ENCODE assay signal across 8 cellular contexts in genomic region chr1:111448482-111448917, GRCh38. TPM values are rescaled to one million over a fixed set of nuclear protein-coding genes. Genes with fewer than 3 reads are reported as not detected.
A peak's percentile ranks its signal among the peaks of the same experiment; 100 is the strongest.
DNase-seq lines count a peak whose midpoint lies in the region; ATAC-seq and TF ChIP-seq lines count a peak whose summit lies in the region.

No MANE protein-coding gene starts in this region.

- H3K27ac ChIP-seq in caudate nucleus (ENCODE audit: low read depth, low read length): peak overlapping the region; percentile 36
- peak overlapping the region; percentile 81 to 84 for H3K27ac ChIP-seq in lung (ENCODE audit: low read depth in 1 of 2, low read length in 1 of 2)
- H3K27ac ChIP-seq in suprapubic skin: peak overlapping the region; percentile 80

- DNase-seq in HEK293T (ENCODE audit: extremely low spot score) (peak; percentile 23), RPMI8226 (peak; percentile 12), caudate nucleus (lab: John Stamatoyannopoulos, UW) (peak in 8 of 61 donors; percentile 5 to 42 (median 24)), lung (ENCODE audit: low spot score) (peak; percentile 29), suprapubic skin (ENCODE audit: low spot score in 2 of 2) (no peak), 8988T (no peak), NCI-H345 treated with DMSO at 0.1 percent for 48 hours (lab: John Stamatoyannopoulos, UW; ENCODE audit: unreplicated experiment) (no peak)

- H3K36me3 ChIP-seq in lung (ENCODE audit: control insufficient read depth in 2 of 2, insufficient read depth in 2 of 2, low read length in 2 of 2) (peaks cover 14 to 17% of the 10 kb centered on the region in 2 donors), suprapubic skin (peaks cover 15% of the 10 kb centered on the region)

- 1 to 2% methylated on average over 21 to 25 of the region's 25 CpGs for WGBS in lung, 2 donors
- WGBS in suprapubic skin: 2% methylated on average over 7 of the region's 25 CpGs

- CTCF ChIA-PET in HEK293T (lab: Yijun Ruan, JAX): no interaction called here

- H3K27me3 ChIP-seq in lung (ENCODE audit: control insufficient read depth, insufficient read depth): no peaks in the 10 kb centered on the region
- H3K27me3 ChIP-seq in suprapubic skin: no peaks in the 10 kb centered on the region

- H3K9me3 ChIP-seq in lung (ENCODE audit: control insufficient read depth in 2 of 2, insufficient read depth in 1 of 2, low read length in 1 of 2) (no peaks in the 10 kb centered on the region), suprapubic skin (no peaks in the 10 kb centered on the region)

- no peak for TF ChIP-seq POLR2A in suprapubic skin (IDR thresholded peaks at IDR 0.05)

- POLR2A ChIA-PET in HEK293T (lab: Yijun Ruan, JAX): interaction anchor here (0.7 to 1.8 kb wide), 4 partner anchors 11 to 307 kb away, joined by 3 to 10 read pairs (median 4); partner anchors contain the start of gene DDX20

- H3K4me3 ChIP-seq in GM08714 (ENCODE audit: low read length) (peak overlapping the region; percentile 80), lung (peak overlapping the region; percentile 86), suprapubic skin (peak overlapping the region; percentile 70)

- ATAC-seq in lung (ENCODE audit: insufficient read depth, low FRiP score): peak; percentile 9

- TF ChIP-seq EP300 in suprapubic skin (IDR thresholded peaks at IDR 0.05): no peak

- TF ChIP-seq CTCF in lung (IDR thresholded peaks at IDR 0.05; ENCODE audit: control extremely low read depth, extremely low read depth) (no peak), suprapubic skin (IDR thresholded peaks at IDR 0.05) (no peak)

- H3K4me1 ChIP-seq in lung (ENCODE audit: control insufficient read depth in 2 of 2, insufficient read depth in 2 of 2, low read length in 2 of 2) (peaks cover 2 to 31% of the 10 kb centered on the region in 2 donors), suprapubic skin (peaks cover 42% of the 10 kb centered on the region)

TF ChIP-seq in HEK293T, 16 proteins besides CTCF, POLR2A, EP300 and RAD21:
- TF ChIP-seq CTBP1 (IDR thresholded peaks at IDR 0.05; ENCODE audit: borderline replicate concordance) (no peak), TARDBP (IDR thresholded peaks at IDR 0.05) (no peak), SUZ12 (IDR thresholded peaks at IDR 0.05) (no peak), NFRKB (IDR thresholded peaks at IDR 0.05) (no peak), FOXM1 (IDR thresholded peaks at IDR 0.05; ENCODE audit: borderline replicate concordance) (no peak), PKNOX1 (IDR thresholded peaks at IDR 0.05) (no peak), ARNT (IDR thresholded peaks at IDR 0.05) (no peak), SP1 (IDR thresholded peaks at IDR 0.05) (no peak), LEF1 (IDR thresholded peaks at IDR 0.05; ENCODE audit: borderline replicate concordance) (no peak), BHLHE40 (IDR thresholded peaks at IDR 0.05; ENCODE audit: borderline replicate concordance) (no peak), FOXK2 (IDR thresholded peaks at IDR 0.05) (no peak), FOXA1 (IDR thresholded peaks at IDR 0.05) (no peak), L3MBTL2 (conservative IDR thresholded peaks at IDR 0.05) (no peak), ZNF384 (IDR thresholded peaks at IDR 0.05) (no peak), HDGF (IDR thresholded peaks at IDR 0.05; ENCODE audit: borderline replicate concordance) (no peak), ELF4 (IDR thresholded peaks at IDR 0.05) (no peak)
TF ChIP-seq in HEK293T: peak in this region for 0.

RNA-seq across cellular contexts. Expression of gene WDR77, which starts 0.6 kb away (rescaled TPM):
- total RNA-seq in lung (10 to 100 TPM; 21.4 to 36.8 TPM), suprapubic skin (10 to 100 TPM; 22.8 to 34.7 (median 33.4) TPM)
- polyA plus RNA-seq in lung: 10 to 100 TPM; 21.3 to 37.1 TPM

RNA-seq across cellular contexts. Expression of gene ATP5PB, which starts 0.8 kb away (rescaled TPM):
- total RNA-seq in lung (100 to 1,000 TPM; 194 to 200 TPM), suprapubic skin (100 to 1,000 TPM in 3 of 4 donors, 10 to 100 TPM in 1; 79.6 to 154 (median 140) TPM)
- polyA plus RNA-seq in lung: 100 to 1,000 TPM; 206 to 256 TPM

RNA-seq across cellular contexts. Expression of gene OVGP1, which starts 21.0 kb away (rescaled TPM):
- total RNA-seq in lung (1 to 10 TPM; 1.6 to 3.6 TPM), suprapubic skin (10 to 100 TPM in 1 of 4 donors, 1 to 10 TPM in 2, under 1 TPM in 1; 0.93 to 22.9 (median 2.9) TPM)
- polyA plus RNA-seq in lung: 1 to 10 TPM in 1 of 2 donors, under 1 TPM in 1; 0.76 to 1.9 TPM

RNA-seq across cellular contexts. Expression of gene C1orf162, which starts 25.3 kb away (rescaled TPM):
- total RNA-seq in lung (10 to 100 TPM in 1 of 2 donors, 1 to 10 TPM in 1; 6.0 to 67.7 TPM), suprapubic skin (10 to 100 TPM in 1 of 4 donors, 1 to 10 TPM in 3; 3.4 to 12.2 (median 5.9) TPM)
- polyA plus RNA-seq in lung: 100 to 1,000 TPM; 111 to 121 TPM

RNA-seq across cellular contexts. Expression of gene ADORA3, which starts 54.9 kb away (rescaled TPM):
- total RNA-seq in lung (1 to 10 TPM; 1.1 to 5.6 TPM), suprapubic skin (1 to 10 TPM in 1 of 4 donors, under 1 TPM in 2, not detected in 1; 0.64 to 2.0 (median 0.85) TPM)
- 10 to 100 TPM in 1 of 2 donors, 1 to 10 TPM in 1; 2.2 to 10.3 TPM for polyA plus RNA-seq in lung

Comparison
In these comparisons a context has a peak if more than half of its experiments do, and no peak if none do; other contexts are left out.
1. DNase-seq: peak in HEK293T (single experiment), RPMI8226 (single experiment) and lung (single experiment); none in suprapubic skin (0 of 2), 8988T (single experiment) and NCI-H345 treated with DMSO at 0.1 percent for 48 hours (single experiment).
2. Peak in every context shown above with its lines, with median percentiles within 50 percentile points of each other: H3K4me3 ChIP-seq and H3K27ac ChIP-seq.